19 cellular contexts compared by ENCODE assay signal in the genomic region with DNA sequence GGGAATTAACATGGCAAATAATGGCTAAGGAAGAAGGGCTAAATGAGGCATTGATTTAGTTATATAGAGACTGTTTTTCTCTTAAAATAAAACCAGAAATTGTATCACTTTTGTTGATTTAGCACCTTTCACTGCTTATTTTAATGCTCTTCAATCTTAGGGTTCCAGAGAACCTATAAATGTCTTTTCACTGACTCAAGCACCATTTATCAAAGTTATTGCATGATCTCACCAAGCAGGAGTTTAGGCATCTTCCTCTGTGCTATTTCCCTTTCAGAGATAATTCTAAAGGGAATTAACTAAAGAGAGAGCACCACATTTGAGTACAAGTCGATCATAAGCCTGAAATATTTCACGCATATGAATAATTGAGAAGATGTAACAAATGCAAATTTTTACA.
DNase-seq lines count a peak whose midpoint lies in the region; ATAC-seq, FAIRE-seq and TF ChIP-seq lines count a peak whose summit lies in the region.
"Had no signal": no experiment of that assay in that cellular context is flagged by ENCODE, and none has a peak within 500 bp of the region (broad histone marks: within the 10 kb centered on the region; RNA-seq: fewer than 3 reads in every experiment).

No MANE protein-coding gene starts in this region.

- H3K4me3 ChIP-seq in astrocyte of the spinal cord (ENCODE audit: low read depth, low read length), result no peak overlapping the region
- H3K4me3 ChIP-seq: BLaER1 treated with 17β-estradiol and CSF1 and Interleukin-3, amounts not matched to agents 10 nM and 100 nM; GM23338 had no signal

- TF ChIP-seq CTCF in astrocyte of the spinal cord (IDR thresholded peaks at IDR 0.05; ENCODE audit: low read depth, low read length), result no peak

- peak; percentile 40 for DNase-seq in A172 (ENCODE audit: low spot score)
- peak; percentile 5 for DNase-seq in H54 (ENCODE audit: insufficient read length, low spot score)
- DNase-seq in NCI-H226, result peak; percentile 57
- peak; percentile 5 for DNase-seq in astrocyte of the spinal cord (ENCODE audit: low read depth, low spot score)
- DNase-seq: 8988T; Calu3; CD8-positive, alpha-beta T cell; DMS79 treated with DMSO at 0.1 percent for 48 hours; H9; KBM-7 had no signal

- no peak for TF ChIP-seq POLR2A in H54 (IDR thresholded peaks at IDR 0.05; ENCODE audit: low read depth, low read length)
- no peak for TF ChIP-seq POLR2A in GM18505 (IDR thresholded peaks at IDR 0.05; ENCODE audit: borderline replicate concordance, extremely low read depth, insufficient read depth, insufficient read length)

- peak; percentile 90 for FAIRE-seq in H54 (lab: Jason Lieb, UNC)
- FAIRE-seq: GM12891, GM18507, HepG2 had no signal

- ATAC-seq in HG03378 (IDR thresholded peaks at IDR 0.05; ENCODE audit: unreplicated experiment) (no peak), HG02973 (IDR thresholded peaks at IDR 0.05; ENCODE audit: unreplicated experiment) (no peak), GM18505 (IDR thresholded peaks at IDR 0.05; ENCODE audit: unreplicated experiment) (no peak), HG03439 (IDR thresholded peaks at IDR 0.05; ENCODE audit: unreplicated experiment) (no peak)
- ATAC-seq: CD8-positive, alpha-beta T cell; GM23338; HepG2 had no signal

- in situ Hi-C loops in astrocyte of the spinal cord (cut with HindIII; ENCODE audit: low sequenced_read_pairs), result no loop called here

Comparison
In these comparisons a context has a peak if more than half of its experiments do, and no peak if none do; other contexts are left out.
1. DNase-seq: peak in every context shown above with its lines; median percentile 57 in NCI-H226; 40 in A172; 5 in H54; 5 in astrocyte of the spinal cord.